ENCODE assay signal across 1 cellular context in the genomic region with DNA sequence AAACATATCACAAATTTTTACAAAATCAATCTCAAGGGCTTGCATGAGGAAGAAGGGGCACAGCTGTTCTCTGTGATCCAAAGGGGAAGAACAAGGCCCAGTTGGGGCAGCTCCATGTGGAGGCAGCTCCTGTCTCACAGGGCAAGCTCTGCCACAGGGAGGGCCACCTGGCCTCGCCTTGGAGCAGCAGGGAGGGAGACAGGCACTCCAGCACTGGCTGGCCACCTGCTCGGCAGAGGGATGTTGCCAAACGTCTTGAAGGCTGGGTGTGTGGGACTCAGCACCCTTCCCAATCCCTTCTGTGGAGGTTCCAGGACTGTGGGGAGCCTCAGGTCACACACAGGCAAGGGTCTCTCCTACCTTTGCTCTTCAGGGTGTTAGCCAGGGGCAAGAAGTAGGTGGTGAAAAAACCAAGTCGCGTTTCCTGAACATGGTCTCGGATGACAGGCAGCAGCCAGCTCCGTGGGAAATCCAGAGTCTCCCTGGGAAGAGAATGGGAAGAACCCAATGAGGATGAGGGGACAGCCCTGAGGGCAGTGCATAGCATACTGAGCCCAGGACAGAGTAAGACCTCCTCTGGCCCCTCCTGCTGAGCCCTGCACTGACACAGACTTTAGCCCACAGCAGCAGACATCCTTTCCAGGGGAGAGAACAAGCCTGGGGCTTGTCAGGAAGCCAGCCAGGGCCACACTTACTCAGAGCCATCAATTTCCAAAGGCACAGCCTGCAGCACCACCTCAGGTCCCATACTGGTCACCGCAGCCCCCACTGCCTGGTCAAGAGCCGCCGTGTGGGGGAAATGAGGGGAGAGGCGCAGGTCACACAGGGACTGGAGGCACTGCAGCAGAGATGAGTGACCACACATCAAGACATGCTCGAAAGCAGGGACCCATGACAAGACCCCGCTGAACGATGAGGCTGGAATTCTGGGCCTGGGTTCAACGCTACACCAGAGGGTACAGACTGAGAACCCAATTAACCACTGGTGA.
TF ChIP-seq lines count a peak whose summit lies in the region.

No MANE protein-coding gene starts in this region.

TF ChIP-seq in IMR-90, 13 proteins besides CTCF, POLR2A, EP300 and RAD21:
- no peak for TF ChIP-seq CEBPB (IDR thresholded peaks at IDR 0.05; ENCODE audit: low read depth, low read length)
- TF ChIP-seq MAFK (IDR thresholded peaks at IDR 0.05; ENCODE audit: low read depth, low read length) = no peak
- TF ChIP-seq SMC3 (IDR thresholded peaks at IDR 0.05; ENCODE audit: low read depth, low read length) = no peak
- no peak for TF ChIP-seq NFE2L2 (IDR thresholded peaks at IDR 0.05; ENCODE audit: low read depth, low read length)
- TF ChIP-seq, protein P1, sequence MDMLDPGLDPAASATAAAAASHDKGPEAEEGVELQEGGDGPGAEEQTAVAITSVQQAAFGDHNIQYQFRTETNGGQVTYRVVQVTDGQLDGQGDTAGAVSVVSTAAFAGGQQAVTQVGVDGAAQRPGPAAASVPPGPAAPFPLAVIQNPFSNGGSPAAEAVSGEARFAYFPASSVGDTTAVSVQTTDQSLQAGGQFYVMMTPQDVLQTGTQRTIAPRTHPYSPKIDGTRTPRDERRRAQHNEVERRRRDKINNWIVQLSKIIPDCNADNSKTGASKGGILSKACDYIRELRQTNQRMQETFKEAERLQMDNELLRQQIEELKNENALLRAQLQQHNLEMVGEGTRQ (IDR thresholded peaks at IDR 0.05; ENCODE audit: low read depth, low read length) = no peak
